ENCODE assay signal across 7 cellular contexts in genomic region chr3:31004025-31004678, GRCh38.
DNase-seq lines count a peak whose midpoint lies in the region; ATAC-seq, FAIRE-seq and TF ChIP-seq lines count a peak whose summit lies in the region.

No MANE protein-coding gene starts in this region.

- no peak overlapping the region for H2AFZ ChIP-seq in trophoblast cell (ENCODE audit: insufficient read depth, low read length, poor library complexity)

- peak overlapping the region; percentile 93 for H2BK5ac ChIP-seq in trophoblast cell (ENCODE audit: low read depth, low read length, poor library complexity)

- H3K14ac ChIP-seq in trophoblast cell (ENCODE audit: low read length), result peak overlapping the region; percentile 80

- H3K9ac ChIP-seq in trophoblast cell (ENCODE audit: low read length), result no peak overlapping the region

- H3K18ac ChIP-seq in trophoblast cell (ENCODE audit: low read length), result no peak overlapping the region

- TF ChIP-seq CTCF in astrocyte of the cerebellum (IDR thresholded peaks at IDR 0.05; ENCODE audit: low read depth, low read length, missing control alignments), result no peak
- no peak for TF ChIP-seq CTCF in CD4-positive, alpha-beta T cell (IDR thresholded peaks at IDR 0.05)

- no peak overlapping the region for H3K4me3 Mint-ChIP-seq in CD4-positive, alpha-beta T cell

- H3K23ac ChIP-seq in trophoblast cell (ENCODE audit: low read length), result no peak overlapping the region

- POLR2A ChIA-PET in CD4-positive, alpha-beta T cell (lab: Charles Lee), result no interaction called here

- no peaks in the 10 kb centered on the region for H3K4me1 Mint-ChIP-seq in CD4-positive, alpha-beta T cell (ENCODE audit: low read depth)

- H3K4me1 ChIP-seq in trophoblast cell (ENCODE audit: control insufficient read depth in 1 of 2, insufficient read depth in 2 of 2, low read length in 2 of 2), result peaks cover 8 to 14% of the 10 kb centered on the region in 2 experiments

- H4K8ac ChIP-seq in trophoblast cell (ENCODE audit: low read depth, low read length), result peak overlapping the region; percentile 86

- H3K4ac ChIP-seq in trophoblast cell (ENCODE audit: low read depth, low read length), result peak overlapping the region; percentile 78

- H2BK120ac ChIP-seq in trophoblast cell (ENCODE audit: insufficient read depth, low read length, poor library complexity), result peak overlapping the region; percentile 97

- H3K27ac ChIP-seq in trophoblast cell (ENCODE audit: low read depth, low read length), result peak overlapping the region; percentile 99
- H3K27ac ChIP-seq in CD4-positive, alpha-beta T cell (ENCODE audit: low read depth, low read length), result no peak overlapping the region

- peaks cover 2% of the 10 kb centered on the region for H3K79me2 ChIP-seq in trophoblast cell (ENCODE audit: control insufficient read depth, insufficient read depth, low read length, poor library complexity)

- DNase-seq in GM19239 (ENCODE audit: insufficient read length, low spot score) (no peak), astrocyte of the cerebellum (ENCODE audit: low read depth) (peak; percentile 74), trophoblast cell (peak; percentile 93 to 95), SHP77 treated with DMSO at 0.1 percent for 48 hours (lab: John Stamatoyannopoulos, UW) (no peak), NAMALWA (ENCODE audit: low spot score) (no peak)
- DNase-seq in CD4-positive, alpha-beta T cell, result no peak

- no peaks in the 10 kb centered on the region for H3K36me3 Mint-ChIP-seq in CD4-positive, alpha-beta T cell (ENCODE audit: low read depth)

- H3K36me3 ChIP-seq in trophoblast cell (ENCODE audit: control insufficient read depth in 1 of 2, insufficient read depth in 2 of 2, low read length in 2 of 2), result no peaks in the 10 kb centered on the region

- H3K4me3 ChIP-seq in astrocyte of the cerebellum (ENCODE audit: low read depth, low read length) (no peak overlapping the region), trophoblast cell (ENCODE audit: low read depth, low read length) (no peak overlapping the region)

- peak overlapping the region; percentile 95 for H4K91ac ChIP-seq in trophoblast cell (ENCODE audit: low read depth, low read length)

- H3K9me3 Mint-ChIP-seq in CD4-positive, alpha-beta T cell, result no peaks in the 10 kb centered on the region

- CTCF ChIA-PET in CD4-positive, alpha-beta T cell (lab: Charles Lee), result no interaction called here

- no peaks in the 10 kb centered on the region for H3K27me3 ChIP-seq in trophoblast cell (ENCODE audit: insufficient read depth, low read length)
- no peaks in the 10 kb centered on the region for H3K27me3 ChIP-seq in CD4-positive, alpha-beta T cell (ENCODE audit: control insufficient read depth, insufficient read depth, low read length)

- in situ Hi-C loops in astrocyte of the cerebellum (cut with HindIII; ENCODE audit: low sequenced_read_pairs), result no loop called here

- no peak overlapping the region for H3K27ac Mint-ChIP-seq in CD4-positive, alpha-beta T cell

- WGBS in trophoblast cell (ENCODE audit: extremely low coverage, insufficient coverage, insufficient read length), result no CpG with 5 or more reads among the region's 3 CpGs

- peaks cover 22% of the 10 kb centered on the region for H3K79me1 ChIP-seq in trophoblast cell (ENCODE audit: low read length)

- H3K9me3 ChIP-seq in trophoblast cell (ENCODE audit: insufficient read depth, low read depth, low read length), result no peaks in the 10 kb centered on the region
- no peaks in the 10 kb centered on the region for H3K9me3 ChIP-seq in CD4-positive, alpha-beta T cell (ENCODE audit: control insufficient read depth, low read length)

- H3K4me2 ChIP-seq in trophoblast cell (ENCODE audit: low read length), result no peak overlapping the region

- H3K27me3 Mint-ChIP-seq in CD4-positive, alpha-beta T cell, result no peaks in the 10 kb centered on the region

- H4K12ac ChIP-seq in trophoblast cell (ENCODE audit: low read depth, low read length), result no peak overlapping the region

- FAIRE-seq in GM19239 (lab: Jason Lieb, UNC), result peak; percentile 85

- H2BK12ac ChIP-seq in trophoblast cell (ENCODE audit: low read length), result peak overlapping the region; percentile 81

- intact Hi-C loops in CD4-positive, alpha-beta T cell (cut with DNase I, micrococcal nuclease), result no loop called here

- ATAC-seq in HG03045 (IDR thresholded peaks at IDR 0.05; ENCODE audit: unreplicated experiment), result peak; percentile 67
- no peak for ATAC-seq in CD4-positive, alpha-beta T cell (ENCODE audit: poor library complexity)

- peak overlapping the region; percentile 80 for H2AK5ac ChIP-seq in trophoblast cell (ENCODE audit: low read length)

Comparison
In these comparisons a context has a peak if more than half of its experiments do, and no peak if none do; other contexts are left out.
1. DNase-seq: peak in astrocyte of the cerebellum (single experiment) and trophoblast cell (2 of 2); none in GM19239 (single experiment), SHP77 treated with DMSO at 0.1 percent for 48 hours (single experiment), CD4-positive, alpha-beta T cell (0 of 10) and NAMALWA (single experiment).